ENCODE assay signal across 8 cellular contexts in the genomic region with DNA sequence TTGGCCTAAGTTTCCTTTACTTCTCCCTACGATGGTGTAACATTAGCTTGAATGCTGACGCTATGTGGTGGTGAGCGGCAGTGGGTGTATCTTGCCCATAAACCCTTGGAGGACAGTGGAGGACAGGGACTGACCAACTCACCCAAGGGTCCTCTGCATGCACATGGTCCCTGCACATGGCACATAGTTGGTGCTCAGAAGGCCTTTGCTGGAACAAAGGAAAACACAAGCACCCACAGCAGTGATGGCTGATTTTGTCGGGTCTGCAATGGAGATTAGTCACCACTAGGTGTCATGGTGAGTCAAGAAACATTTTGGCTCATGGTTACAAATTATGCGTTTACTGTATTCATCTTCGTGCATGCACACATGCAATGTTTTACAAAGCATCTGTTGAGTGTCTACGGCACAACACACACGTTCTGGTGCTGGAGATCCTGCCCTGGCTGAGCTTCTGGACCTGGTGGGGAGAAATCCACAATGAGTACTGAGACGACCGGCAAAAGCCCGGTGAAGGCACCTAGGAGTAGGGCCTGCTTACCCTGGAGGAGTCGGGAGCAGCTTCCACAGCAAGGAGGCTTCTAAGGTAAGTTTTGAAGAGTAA. TPM values are rescaled to one million over a fixed set of nuclear protein-coding genes. Genes with fewer than 3 reads are reported as not detected.
DNase-seq lines count a peak whose midpoint lies in the region; ATAC-seq and TF ChIP-seq lines count a peak whose summit lies in the region.

No MANE protein-coding gene starts in this region.

- no peaks in the 10 kb centered on the region for H4K20me1 ChIP-seq in SU-DHL-6 (ENCODE audit: low read depth, low read length)

- intact Hi-C loops in dorsolateral prefrontal cortex (cut with DNase I), result loop anchor here (5.0 to 10.0 kb wide), 2 partner anchors 545 to 548 kb away; partner anchors contain the start of gene TBC1D8 (in 2 of the 2)

- peak; percentile 25 for TF ChIP-seq CTCF in SU-DHL-6 (IDR thresholded peaks at IDR 0.05; ENCODE audit: insufficient read depth, low read length, poor library complexity, severe bottlenecking)
- peak; percentile 45 to 93 (median 87) for TF ChIP-seq CTCF in dorsolateral prefrontal cortex (IDR thresholded peaks at IDR 0.05 in 54 of 56, conservative IDR thresholded peaks at IDR 0.05 in 2 of 56; ENCODE audit: low read depth in 1 of 56, partially characterized antibody in 56 of 56)
- TF ChIP-seq CTCF in upper lobe of left lung (IDR thresholded peaks at IDR 0.05), result peak; percentile 73 to 80 (median 77)

- ATAC-seq in upper lobe of left lung (ENCODE audit: low FRiP score in 2 of 2) (peak in 1 of 2 donors; percentile 66), GM21423 (IDR thresholded peaks at IDR 0.05; ENCODE audit: unreplicated experiment) (no peak)

- no peaks in the 10 kb centered on the region for H3K79me2 ChIP-seq in SU-DHL-6 (ENCODE audit: insufficient read depth, low read length)

- H3F3A ChIP-seq in SU-DHL-6 (ENCODE audit: insufficient read depth), result no peaks in the 10 kb centered on the region

- H3K9ac ChIP-seq in SU-DHL-6 (ENCODE audit: low read length), result no peak overlapping the region

- H2AFZ ChIP-seq in SU-DHL-6 (ENCODE audit: low read depth, low read length, severe bottlenecking), result no peak overlapping the region

- no peaks in the 10 kb centered on the region for H3K9me2 ChIP-seq in SU-DHL-6 (replicated peaks; ENCODE audit: insufficient read depth, low read length)

- no peak for TF ChIP-seq POLR2A in upper lobe of left lung (IDR thresholded peaks at IDR 0.05)

- no peaks in the 10 kb centered on the region for H3K4me1 ChIP-seq in upper lobe of left lung

- H3K36me3 ChIP-seq in SU-DHL-6 (ENCODE audit: low read length) (no peaks in the 10 kb centered on the region), upper lobe of left lung (no peaks in the 10 kb centered on the region)

- DNase-seq in NCI-H1417 (lab: John Stamatoyannopoulos, UW) (peak in 2 of 3 experiments; percentile 19 to 49), NCI-H1417 treated with DMSO at 0.1 percent for 48 hours (lab: John Stamatoyannopoulos, UW) (no peak), KBM-7 (peak; percentile 49), dorsolateral prefrontal cortex (peak in 2 of 10 donors; percentile 44 to 57), lung microvascular endothelial cell (ENCODE audit: low read depth in 2 of 2) (peak; percentile 58 to 69), upper lobe of left lung (no peak)

- in situ Hi-C loops in KBM-7 (cut with MboI; ENCODE audit: low pct_unique_long_range_greater_than_20kb, low sequenced_read_pairs), result loop anchor here (25.0 kb wide), 2 partner anchors 380 to 555 kb away; partner anchors contain the start of gene TBC1D8

- TF ChIP-seq EP300 in upper lobe of left lung (IDR thresholded peaks at IDR 0.05), result no peak

- no peaks in the 10 kb centered on the region for H3K9me3 ChIP-seq in SU-DHL-6 (ENCODE audit: insufficient read depth, low read length)
- no peaks in the 10 kb centered on the region for H3K9me3 ChIP-seq in upper lobe of left lung

- no peaks in the 10 kb centered on the region for H3K27me3 ChIP-seq in SU-DHL-6 (ENCODE audit: low read length)
- no peaks in the 10 kb centered on the region for H3K27me3 ChIP-seq in dorsolateral prefrontal cortex
- no peaks in the 10 kb centered on the region for H3K27me3 ChIP-seq in upper lobe of left lung

- no peak overlapping the region for H3K27ac ChIP-seq in SU-DHL-6 (ENCODE audit: low read depth, low read length)
- peak overlapping the region in 10 of 59 donors; percentile 18 to 53 (median 36) for H3K27ac ChIP-seq in dorsolateral prefrontal cortex
- no peak overlapping the region for H3K27ac ChIP-seq in upper lobe of left lung

- no peak overlapping the region for H3K4me2 ChIP-seq in SU-DHL-6 (ENCODE audit: low read depth, low read length, poor library complexity, severe bottlenecking)

- 56 to 57% methylated on average over 12 of the region's 12 CpGs for WGBS in upper lobe of left lung, 2 donors

- H3K4me3 ChIP-seq in SU-DHL-6 (ENCODE audit: insufficient read depth, low read length, poor library complexity, severe bottlenecking) (no peak overlapping the region), dorsolateral prefrontal cortex (peak overlapping the region in 2 of 59 donors; percentile 3 to 12), upper lobe of left lung (no peak overlapping the region)

RNA-seq across cellular contexts. Expression of gene PDCL3, which starts 44.0 kb away (rescaled TPM):
- total RNA-seq in dorsolateral prefrontal cortex, result 10 to 100 TPM in 119 of 120 experiments, 1 to 10 TPM in 1; 9.0 to 26.2 (median 16.6) TPM
- 12.6 and 13.7 TPM in 2 replicates for total RNA-seq in lung microvascular endothelial cell
- total RNA-seq in upper lobe of left lung, result 10 to 100 TPM in 5 of 6 donors, 1 to 10 TPM in 1; 6.3 to 21.7 (median 15.0) TPM

Comparison
In these comparisons a context has a peak if more than half of its experiments do, and no peak if none do; other contexts are left out.
1. DNase-seq: peak in NCI-H1417 (2 of 3), KBM-7 (single experiment) and lung microvascular endothelial cell (2 of 2); none in NCI-H1417 treated with DMSO at 0.1 percent for 48 hours (single experiment) and upper lobe of left lung (0 of 2).
2. CTCF ChIP-seq: peak in every context shown above with its lines; median percentile 87 in dorsolateral prefrontal cortex; 77 in upper lobe of left lung; 25 in SU-DHL-6.